6 cellular contexts compared by ENCODE assay signal in the genomic region with DNA sequence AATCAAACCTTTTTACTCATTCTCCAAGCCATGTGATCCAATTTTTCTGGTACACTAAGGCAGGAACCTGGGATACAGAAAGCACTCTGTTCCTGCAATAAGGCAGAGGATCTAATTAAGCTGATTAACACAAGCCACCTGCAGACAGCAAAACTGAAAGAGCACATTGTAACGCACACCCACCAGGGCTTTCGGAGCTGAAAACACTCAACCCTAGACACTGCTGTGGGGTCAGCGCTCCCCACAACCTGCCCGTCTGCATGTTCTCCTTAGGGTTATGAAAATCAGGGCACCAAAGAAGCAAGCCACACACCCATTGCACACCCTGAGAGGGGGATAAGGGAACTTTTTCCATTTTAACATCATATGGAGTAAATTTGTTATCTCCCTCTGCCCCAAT.
"Had no signal": no experiment of that assay in that cellular context is flagged by ENCODE, and none has a peak within 500 bp of the region (broad histone marks: within the 10 kb centered on the region; RNA-seq: fewer than 3 reads in every experiment).

No MANE protein-coding gene starts in this region.

- H2AFZ ChIP-seq: GM23248 had no signal

- DNase-seq: GM23248, H9, HCEC 1CT, KBM-7 had no signal

- H3K27ac ChIP-seq: GM23248, HL-60 had no signal

- ATAC-seq: HepG2 had no signal

- H3K9ac ChIP-seq: GM23248 had no signal

- H3K4me3 ChIP-seq: GM23248 had no signal
